ENCODE assay signal across 16 cellular contexts in the genomic region with DNA sequence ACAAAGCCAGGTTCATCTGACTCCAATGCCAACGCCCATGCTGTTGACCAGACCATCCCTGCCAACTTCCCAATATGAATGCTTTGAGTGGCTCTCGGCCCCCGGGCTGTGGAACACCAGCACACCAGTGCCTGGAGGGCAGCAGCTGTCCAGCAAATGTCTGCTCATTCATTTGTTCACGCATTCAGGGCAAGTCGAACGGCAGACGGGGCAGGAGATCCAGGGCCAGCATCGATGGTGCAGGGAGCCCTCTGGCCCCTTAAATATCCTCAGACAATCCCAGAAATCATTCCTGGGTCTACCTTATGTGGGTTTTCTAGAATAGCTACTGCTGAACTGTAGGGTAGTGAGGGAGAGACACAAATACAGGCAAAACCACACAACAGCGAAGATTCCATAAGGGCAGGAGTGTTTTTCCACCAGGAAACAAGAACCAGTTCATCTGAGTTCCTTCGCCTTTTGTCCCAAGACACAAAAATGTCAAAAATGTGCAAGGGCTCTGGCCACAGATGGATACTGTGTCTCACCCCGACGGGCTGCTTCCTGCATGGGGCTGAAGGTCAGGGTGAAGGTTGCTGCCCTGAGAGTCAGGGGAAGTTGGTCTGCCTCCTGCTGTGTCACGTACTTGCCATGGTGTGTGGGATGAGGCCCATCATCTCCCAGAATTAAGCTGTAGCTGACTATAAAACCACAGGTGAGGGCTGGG. TPM values are rescaled to one million over a fixed set of nuclear protein-coding genes. Genes with fewer than 3 reads are reported as not detected.
DNase-seq lines count a peak whose midpoint lies in the region; ATAC-seq, FAIRE-seq and TF ChIP-seq lines count a peak whose summit lies in the region.
"Had no signal": no experiment of that assay in that cellular context is flagged by ENCODE, and none has a peak within 500 bp of the region (broad histone marks: within the 10 kb centered on the region; RNA-seq: fewer than 3 reads in every experiment).

No MANE protein-coding gene starts in this region.

- peak overlapping the region; percentile 10; the same call in 1 of the 2 replicates for H3K4me2 ChIP-seq in K562 (ENCODE audit: insufficient read depth, low read length)
- H3K4me2 ChIP-seq in neuronal stem cell (ENCODE audit: insufficient read depth, low read length, poor library complexity, severe bottlenecking) = no peak overlapping the region

- H2BK5ac ChIP-seq in neuronal stem cell (ENCODE audit: low read length) = no peak overlapping the region

- H2AK5ac ChIP-seq in neuronal stem cell (ENCODE audit: low read depth, low read length) = no peak overlapping the region

- DNase-seq in EH (ENCODE audit: low read depth) (peak; percentile 49), Panc1 (ENCODE audit: low read depth, low spot score) (no peak), K562 (ENCODE audit: extremely low read depth in 1 of 4, low spot score in 3 of 4) (peak in 1 of 4 experiments; percentile 56), neuronal stem cell (ENCODE audit: low spot score) (no peak), mesenteric fat pad (ENCODE audit: low spot score) (no peak), NCI-H748 (lab: John Stamatoyannopoulos, UW; ENCODE audit: unreplicated experiment) (no peak)
- no peak for DNase-seq in activated T-cell treated with anti-CD3 and anti-CD28 coated beads, Interleukin-2, amount 50 U/mL, for 1 hour
- DNase-seq: DMS79; MV-4-11; NCI-H748 treated with DMSO at 0.1 percent for 48 hours; stimulated activated CD4-positive, alpha-beta T cell treated with anti-CD3 and anti-CD28 coated beads, Interleukin-1b, Interleukin-23, amount 100 ng/mL, for 48 hours; T1000 had no signal

- no peak overlapping the region for H3K4ac ChIP-seq in neuronal stem cell (ENCODE audit: low read length)

- H3K79me2 ChIP-seq in K562 (ENCODE audit: control insufficient read depth, insufficient read depth, low read length) = peaks cover 93% of the 10 kb centered on the region

- peaks cover 37% of the 10 kb centered on the region for H4K20me1 ChIP-seq in K562 (replicated peaks; ENCODE audit: control insufficient read depth, insufficient read depth, low read length)

- H3K9ac ChIP-seq in K562 (ENCODE audit: insufficient read depth in 1 of 2, low read depth in 2 of 2, low read length in 2 of 2) (peak overlapping the region in 1 of 2 experiments; percentile 83; a peak in 2 of 4 replicates), neuronal stem cell (ENCODE audit: low read depth, low read length, poor library complexity) (no peak overlapping the region)

- no peaks in the 10 kb centered on the region for H3K9me3 ChIP-seq in Panc1 (ENCODE audit: control insufficient read depth, insufficient read depth, low read depth, low read length)
- no peaks in the 10 kb centered on the region for H3K9me3 ChIP-seq in K562 (replicated peaks; ENCODE audit: control insufficient read depth, insufficient read depth, low read depth, low read length)
- H3K9me3 ChIP-seq in neuronal stem cell (replicated peaks in 1 of 2; ENCODE audit: control insufficient read depth in 2 of 2, insufficient read depth in 1 of 2, low read depth in 1 of 2, low read length in 2 of 2) = no peaks in the 10 kb centered on the region
- H3K9me3 ChIP-seq: right atrium auricular region had no signal

- no peak overlapping the region for H2BK12ac ChIP-seq in neuronal stem cell (ENCODE audit: low read length)

- H4K8ac ChIP-seq in neuronal stem cell (ENCODE audit: low read depth, low read length) = no peak overlapping the region

- no peak overlapping the region for H2BK120ac ChIP-seq in neuronal stem cell (ENCODE audit: low read depth, low read length)

- no TSS peak for BruUV-seq in Panc1 (replicated peaks; lab: Mats Ljungman, UMichigan)
- no TSS peak for BruUV-seq in K562 (replicated peaks; lab: Mats Ljungman, UMichigan)

- POLR2A ChIA-PET in Panc1 (lab: Charles Lee) = no interaction called here
- POLR2A ChIA-PET in K562 (lab: Yijun Ruan, JAX) = interaction anchor here (0.6 to 1.1 kb wide), 3 partner anchors 15 to 240 kb away, joined by 3 to 4 read pairs (median 4); a partner anchor contains a TSS

- 55% methylated on average over 13 of the region's 13 CpGs for WGBS in K562 (ENCODE audit: insufficient coverage, low coverage, missing lambda C conversion rate)
- WGBS in neuronal stem cell (ENCODE audit: extremely low coverage in 2 of 2, insufficient read length in 2 of 2, insufficient replicate concordance in 1 of 2), 2 donors = no CpG with 5 or more reads among the region's 13 CpGs

- intact Hi-C loops in Panc1 (cut with micrococcal nuclease; ENCODE audit: unreplicated experiment) (loop anchor here (10.0 kb wide), 1 partner anchor 49 kb away; no protein-coding TSS in a partner anchor), K562 (cut with micrococcal nuclease) (no loop called here)

- H3K23ac ChIP-seq in neuronal stem cell (ENCODE audit: low read depth, low read length, poor library complexity) = no peak overlapping the region

- H3K27me3 ChIP-seq in Panc1 (ENCODE audit: control insufficient read depth, insufficient read depth, low read length) = no peaks in the 10 kb centered on the region
- H3K27me3 ChIP-seq in K562 (ENCODE audit: control insufficient read depth in 2 of 2, insufficient read depth in 2 of 2, low read length in 2 of 2) = no peaks in the 10 kb centered on the region
- no peaks in the 10 kb centered on the region for H3K27me3 ChIP-seq in neuronal stem cell (ENCODE audit: control insufficient read depth in 3 of 3, insufficient read depth in 3 of 3, low read depth in 1 of 3, low read length in 3 of 3)
- H3K27me3 ChIP-seq: right atrium auricular region had no signal

- H3K36me3 ChIP-seq in Panc1 (ENCODE audit: control insufficient read depth, insufficient read depth, low read length) (no peaks in the 10 kb centered on the region), K562 (ENCODE audit: control insufficient read depth, insufficient read depth, low read length) (peaks cover 44% of the 10 kb centered on the region), neuronal stem cell (replicated peaks in 1 of 2; ENCODE audit: control insufficient read depth in 2 of 2, insufficient read depth in 2 of 2, low read length in 2 of 2) (no peaks in the 10 kb centered on the region)
- H3K36me3 ChIP-seq: right atrium auricular region had no signal

- no peak for TF ChIP-seq EP300 in K562 (IDR thresholded peaks at IDR 0.05; ENCODE audit: low read length)

- FAIRE-seq in K562 (lab: Jason Lieb, UNC) = peak; percentile 84

- no peak overlapping the region for H2BK15ac ChIP-seq in neuronal stem cell (ENCODE audit: low read length)

- no peak for TF ChIP-seq POLR2A in K562 (conservative IDR thresholded peaks at IDR 0.05)

- ATAC-seq in Panc1 (no peak), K562 (0 out of 3 replicates have a peak, but pooled peaks have one; percentile 10), HG03432 (IDR thresholded peaks at IDR 0.05; ENCODE audit: unreplicated experiment) (no peak)

- in situ Hi-C loops in Panc1 (cut with HindIII; ENCODE audit: low pct_unique_long_range_greater_than_20kb, low sequenced_read_pairs) (no loop called here), K562 (cut with MboI) (no loop called here)

- H3K4me1 ChIP-seq in Panc1 (ENCODE audit: control insufficient read depth, insufficient read depth, low read length) (peaks cover 91% of the 10 kb centered on the region), K562 (replicated peaks in 1 of 2; ENCODE audit: control insufficient read depth in 2 of 2, insufficient read depth in 2 of 2, low read length in 2 of 2) (peaks cover 50 to 53% of the 10 kb centered on the region in 2 experiments), neuronal stem cell (ENCODE audit: control insufficient read depth in 2 of 2, insufficient read depth in 1 of 2, low read depth in 1 of 2, low read length in 2 of 2) (peaks cover 4 to 5% of the 10 kb centered on the region in 2 donors)

- H3K14ac ChIP-seq in neuronal stem cell (ENCODE audit: low read length) = peak overlapping the region; percentile 47

- H4K91ac ChIP-seq in neuronal stem cell (ENCODE audit: low read depth, low read length, poor library complexity) = no peak overlapping the region

- no peak for TF ChIP-seq RAD21 in K562 (CRISPR knock-in tag; conservative IDR thresholded peaks at IDR 0.05 in 1 of 2, IDR thresholded peaks at IDR 0.05 in 1 of 2)

- H3K79me1 ChIP-seq in neuronal stem cell (ENCODE audit: low read depth, low read length) = no peaks in the 10 kb centered on the region

- H3K9me1 ChIP-seq in K562 (ENCODE audit: control insufficient read depth, insufficient read depth, low read length) = peaks cover 12% of the 10 kb centered on the region

- H3K27ac ChIP-seq in Panc1 (ENCODE audit: low read length) = peak overlapping the region; percentile 99
- peak overlapping the region; percentile 50; the same call in 1 of the 3 replicates for H3K27ac ChIP-seq in K562 (ENCODE audit: extremely low read depth, low read depth, low read length)
- H3K27ac ChIP-seq in neuronal stem cell (replicated peaks; ENCODE audit: low read length) = no peak overlapping the region
- H3K27ac ChIP-seq: right atrium auricular region had no signal

- no peak overlapping the region for H3K4me3 ChIP-seq in Panc1 (ENCODE audit: low read depth in 2 of 2, low read length in 2 of 2)
- H3K4me3 ChIP-seq in K562 = no peak overlapping the region
- no peak overlapping the region for H3K4me3 ChIP-seq in neuronal stem cell (ENCODE audit: low read length in 2 of 2)
- H3K4me3 ChIP-seq: lung, right atrium auricular region had no signal

- CTCF ChIA-PET in Panc1 (lab: Charles Lee) (no interaction called here), K562 (lab: Yijun Ruan, JAX; ENCODE audit: low intra/inter-chr PET ratio) (no interaction called here)

- H2AFZ ChIP-seq in K562 (ENCODE audit: low read depth, low read length) (no peak overlapping the region), neuronal stem cell (ENCODE audit: low read length) (no peak overlapping the region)

- no peak for TF ChIP-seq CTCF in Panc1 (IDR thresholded peaks at IDR 0.05)
- TF ChIP-seq CTCF in K562 (IDR thresholded peaks at IDR 0.05 in 2 of 3, conservative IDR thresholded peaks at IDR 0.05 in 1 of 3; ENCODE audit: insufficient read depth in 2 of 3, low read depth in 1 of 3, low read length in 3 of 3) = no peak

- H3K18ac ChIP-seq in neuronal stem cell (ENCODE audit: low read length) = no peak overlapping the region

RNA-seq across cellular contexts. Expression of a gene that starts 15.5 kb away (rescaled TPM):
- total RNA-seq in Panc1 (2021; ENCODE audit: unreplicated experiment) (92.5 TPM), K562 (2014; rRNA removed) (22.3 and 28.3 TPM in 2 replicates), K562 (2014; rRNA removed; fragmentation: Illumina TruSeq; extraction: Trizol) (9.2 and 15.5 TPM in 2 replicates), K562 (2015; rRNA removed; fragmentation: Illumina TruSeq; extraction: Trizol) (12.8 and 13.3 TPM in 2 replicates), K562 (2021) (43.3 and 46.1 TPM in 2 replicates), mesenteric fat pad (19.7 TPM)
- polyA plus RNA-seq in Panc1 (2012; ENCODE audit: insufficient read length) = 97.9 TPM
- total RNA-seq in K562 (2011; cell fraction: chromatin; rRNA removed; ENCODE audit: low replicate concordance) = 220 and 451 TPM in 2 replicates
- total RNA-seq in K562 (2011; cell fraction: nucleolus; rRNA removed) = 258 and 278 TPM in 2 replicates
- total RNA-seq in K562 (2011; cell fraction: nucleoplasm; rRNA removed) = 187 and 217 TPM in 2 replicates
- polyA plus RNA-seq in K562 (2011; rRNA removed) (48.8 and 65.1 TPM in 2 replicates), K562 (2014; fragmentation: Illumina TruSeq; extraction: Trizol) (21.4 and 23.4 TPM in 2 replicates), K562 (2014; fragmentation: Nextera tagmentation; extraction: Ambion mirVana) (1 to 10 TPM; 3.3 to 3.8 TPM), K562 (2014; rRNA removed) (62.7 and 66.4 TPM in 2 replicates)
- 23.4 and 24.4 TPM in 2 replicates for polyA plus RNA-seq in K562 (2011; cell fraction: cytosol; rRNA removed)
- polyA plus RNA-seq in K562 (2011; cell fraction: nucleus; rRNA removed) = 468 and 642 TPM in 2 replicates
- polyA plus RNA-seq in K562 (2012) = 23.3 and 29.2 TPM in 2 replicates
- polyA minus RNA-seq in K562 (2011; rRNA and poly(A)+ RNA removed) = 12.5 and 15.4 TPM in 2 replicates
- polyA minus RNA-seq in K562 (2011; cell fraction: cytosol; rRNA and poly(A)+ RNA removed) = 15.8 and 20.2 TPM in 2 replicates
- 65.3 and 73.8 TPM in 2 replicates for polyA minus RNA-seq in K562 (2011; cell fraction: nucleus; rRNA and poly(A)+ RNA removed)
- 2.5 TPM for polyA plus RNA-seq in neuronal stem cell (2013, experiment 1 of 2)
- 2.3 TPM for polyA plus RNA-seq in neuronal stem cell (2013, experiment 2 of 2)
- polyA plus RNA-seq: neural cell had no signal

RNA-seq across cellular contexts. Expression of a gene that starts 55.6 kb away (rescaled TPM):
- total RNA-seq in Panc1 (2021; ENCODE audit: unreplicated experiment) (132 TPM), K562 (2014; rRNA removed) (5.5 and 5.9 TPM in 2 replicates), K562 (2014; rRNA removed; fragmentation: Illumina TruSeq; extraction: Trizol) (10.4 and 12.7 TPM in 2 replicates), K562 (2015; rRNA removed; fragmentation: Illumina TruSeq; extraction: Trizol) (9.0 and 9.8 TPM in 2 replicates), K562 (2021) (12.0 and 12.3 TPM in 2 replicates), mesenteric fat pad (2.0 TPM)
- polyA plus RNA-seq in Panc1 (2012; ENCODE audit: insufficient read length) = 11.2 TPM
- 9.8 and 24.9 TPM in 2 replicates for total RNA-seq in K562 (2011; cell fraction: chromatin; rRNA removed; ENCODE audit: low replicate concordance)
- 5.3 and 6.2 TPM in 2 replicates for total RNA-seq in K562 (2011; cell fraction: nucleolus; rRNA removed)
- 12.7 and 15.3 TPM in 2 replicates for total RNA-seq in K562 (2011; cell fraction: nucleoplasm; rRNA removed)
- polyA plus RNA-seq in K562 (2011; rRNA removed) (4.5 and 5.3 TPM in 2 replicates), K562 (2014; fragmentation: Illumina TruSeq; extraction: Trizol) (1.7 and 2.5 TPM in 2 replicates), K562 (2014; fragmentation: Nextera tagmentation; extraction: Ambion mirVana) (1 to 10 TPM; 2.7 to 7.4 TPM), K562 (2014; rRNA removed) (2.5 and 2.6 TPM in 2 replicates)
- polyA plus RNA-seq in K562 (2011; cell fraction: cytosol; rRNA removed) = 1.5 and 2.7 TPM in 2 replicates
- 1.9 and 2.6 TPM in 2 replicates for polyA plus RNA-seq in K562 (2011; cell fraction: nucleus; rRNA removed)
- 0.96 and 1.2 TPM in 2 replicates for polyA plus RNA-seq in K562 (2012)
- polyA minus RNA-seq in K562 (2011; rRNA and poly(A)+ RNA removed) = 10.1 and 10.3 TPM in 2 replicates
- 5.6 and 5.7 TPM in 2 replicates for polyA minus RNA-seq in K562 (2011; cell fraction: cytosol; rRNA and poly(A)+ RNA removed)
- 2.2 and 3.1 TPM in 2 replicates for polyA minus RNA-seq in K562 (2011; cell fraction: nucleus; rRNA and poly(A)+ RNA removed)
- polyA plus RNA-seq in neuronal stem cell (2013, experiment 1 of 2) = 9.2 TPM
- polyA plus RNA-seq in neuronal stem cell (2013, experiment 2 of 2) = 10.3 TPM
